In genomic region chr10:8331387-8331786, GRCh38 we compare ENCODE assay signal across 12 cellular contexts.
A peak's percentile ranks its signal among the peaks of the same experiment; 100 is the strongest.
DNase-seq lines count a peak whose midpoint lies in the region; ATAC-seq and TF ChIP-seq lines count a peak whose summit lies in the region.
"Had no signal": no experiment of that assay in that cellular context is flagged by ENCODE, and none has a peak within 500 bp of the region (broad histone marks: within the 10 kb centered on the region; RNA-seq: fewer than 3 reads in every experiment).

No MANE protein-coding gene starts in this region.

- H3K4me3 ChIP-seq in mononuclear cell (ENCODE audit: low read length) (peak overlapping the region; percentile 29), coronary artery (no peak overlapping the region)

- ATAC-seq in CD4-positive, alpha-beta T cell (ENCODE audit: poor library complexity), result no peak
- no peak for ATAC-seq in T-cell (replicated peaks in 1 of 4)
- ATAC-seq in activated T-cell treated with anti-CD3 and anti-CD28 coated beads, Interleukin-2, amount 50 U/mL, for 4 hours, result no peak
- no peak for ATAC-seq in GM18498 (IDR thresholded peaks at IDR 0.05; ENCODE audit: unreplicated experiment)

- DNase-seq in CD4-positive, alpha-beta T cell, result peak in 6 of 10 experiments; percentile 4 to 35 (median 13)
- DNase-seq in T-cell, result peak in 27 of 34 experiments; percentile 1 to 47 (median 14)
- peak; percentile 8 for DNase-seq in activated T-cell treated with anti-CD3 and anti-CD28 coated beads, Interleukin-2, amount 50 U/mL, for 4 hours
- DNase-seq in NCI-H82 treated with DMSO at 0.1 percent for 48 hours (lab: John Stamatoyannopoulos, UW; ENCODE audit: unreplicated experiment), result no peak
- DNase-seq in RWPE1 (ENCODE audit: low spot score), result no peak
- DNase-seq in coronary artery (ENCODE audit: low spot score), result no peak
- DNase-seq: kidney glomerular epithelial cell; NCI-H1436; stimulated activated naive B cell treated with anti-CD40 and anti-IgM and Interleukin-4, amounts not matched to agents 10 μg/mL and 1 μg/mL and 100 μg/mL, for 72 hours had no signal

- peaks cover 19% of the 10 kb centered on the region for H3K4me1 ChIP-seq in mononuclear cell (ENCODE audit: insufficient read depth, low read length)

- H3K4me3 Mint-ChIP-seq in CD4-positive, alpha-beta T cell, result peak overlapping the region; percentile 68
- peak overlapping the region; percentile 77 to 80 (median 79) for H3K4me3 Mint-ChIP-seq in T-cell
- H3K4me3 Mint-ChIP-seq in activated T-cell treated with anti-CD3 and anti-CD28 coated beads, Interleukin-2, amount 50 U/mL, for 4 hours, result peak overlapping the region; percentile 77

- H3K9me3 Mint-ChIP-seq in CD4-positive, alpha-beta T cell, result no peaks in the 10 kb centered on the region
- no peaks in the 10 kb centered on the region for H3K9me3 Mint-ChIP-seq in T-cell
- H3K9me3 Mint-ChIP-seq in activated T-cell treated with anti-CD3 and anti-CD28 coated beads, Interleukin-2, amount 50 U/mL, for 4 hours, result no peaks in the 10 kb centered on the region
- H3K9me3 Mint-ChIP-seq: stimulated activated naive B cell treated with anti-CD40 and anti-IgM and Interleukin-4, amounts not matched to agents 10 μg/mL and 1 μg/mL and 100 μg/mL, for 72 hours had no signal

- peak overlapping the region; percentile 84 for H3K27ac ChIP-seq in CD4-positive, alpha-beta T cell (ENCODE audit: low read depth, low read length)
- no peak overlapping the region for H3K27ac ChIP-seq in RWPE1
- H3K27ac ChIP-seq in coronary artery, result no peak overlapping the region
- H3K27ac ChIP-seq: epithelial cell of prostate had no signal

- intact Hi-C loops in CD4-positive, alpha-beta T cell (cut with DNase I, micrococcal nuclease), result loop anchor here (2.0 to 10.0 kb wide), 4 partner anchors 87 to 763 kb away; no protein-coding TSS in a partner anchor

- H3K4me1 Mint-ChIP-seq in CD4-positive, alpha-beta T cell (ENCODE audit: low read depth), result peaks cover 49% of the 10 kb centered on the region
- peaks cover 36 to 49% (median 42%) of the 10 kb centered on the region in 3 donors for H3K4me1 Mint-ChIP-seq in T-cell
- peaks cover 39% of the 10 kb centered on the region for H3K4me1 Mint-ChIP-seq in activated T-cell treated with anti-CD3 and anti-CD28 coated beads, Interleukin-2, amount 50 U/mL, for 4 hours (ENCODE audit: low read depth)

- no peaks in the 10 kb centered on the region for H3K36me3 Mint-ChIP-seq in CD4-positive, alpha-beta T cell (ENCODE audit: low read depth)
- no peaks in the 10 kb centered on the region for H3K36me3 Mint-ChIP-seq in T-cell
- H3K36me3 Mint-ChIP-seq in activated T-cell treated with anti-CD3 and anti-CD28 coated beads, Interleukin-2, amount 50 U/mL, for 4 hours (ENCODE audit: insufficient read depth), result no peaks in the 10 kb centered on the region
- H3K36me3 Mint-ChIP-seq: stimulated activated naive B cell treated with anti-CD40 and anti-IgM and Interleukin-4, amounts not matched to agents 10 μg/mL and 1 μg/mL and 100 μg/mL, for 72 hours had no signal

- CTCF ChIA-PET in CD4-positive, alpha-beta T cell (lab: Charles Lee), result interaction anchor here (1.3 to 1.7 kb wide), 2 partner anchors 85 to 274 kb away, joined by 3 to 10 read pairs; no protein-coding TSS in a partner anchor
- CTCF ChIA-PET in T-cell (lab: Charles Lee) (interaction anchor here (0.6 to 2.2 kb wide), 11 partner anchors 12 to 763 kb away, joined by 3 to 23 read pairs (median 3); no protein-coding TSS in a partner anchor), RWPE1 (lab: Yijun Ruan, JAX) (interaction anchor here (0.6 kb wide), 1 partner anchor 84 kb away, joined by 3 read pairs; no protein-coding TSS in a partner anchor)

- H3K9me3 ChIP-seq in CD4-positive, alpha-beta T cell (ENCODE audit: control insufficient read depth, low read length), result no peaks in the 10 kb centered on the region
- no peaks in the 10 kb centered on the region for H3K9me3 ChIP-seq in mononuclear cell (ENCODE audit: low read depth, low read length)

- H3K27me3 ChIP-seq in CD4-positive, alpha-beta T cell (ENCODE audit: control insufficient read depth, insufficient read depth, low read length), result no peaks in the 10 kb centered on the region
- peaks cover 12% of the 10 kb centered on the region for H3K27me3 ChIP-seq in mononuclear cell (ENCODE audit: insufficient read depth, low read length)

- H3K27me3 Mint-ChIP-seq in CD4-positive, alpha-beta T cell, result no peaks in the 10 kb centered on the region
- no peaks in the 10 kb centered on the region for H3K27me3 Mint-ChIP-seq in T-cell
- no peaks in the 10 kb centered on the region for H3K27me3 Mint-ChIP-seq in activated T-cell treated with anti-CD3 and anti-CD28 coated beads, Interleukin-2, amount 50 U/mL, for 4 hours (ENCODE audit: low read depth)

- POLR2A ChIA-PET in CD4-positive, alpha-beta T cell (lab: Charles Lee), result interaction anchor here (0.8 to 4.2 kb wide), 20 partner anchors 29 to 765 kb away, joined by 3 to 64 read pairs (median 6); partner anchors contain the start of gene GATA3
- POLR2A ChIA-PET in T-cell (lab: Charles Lee) (interaction anchor here (0.6 to 2.9 kb wide), 15 partner anchors 21 to 277 kb away, joined by 3 to 48 read pairs (median 6); partner anchors contain the start of gene GATA3 (in 1 of the 2)), RWPE1 (lab: Yijun Ruan, JAX; ENCODE audit: low non-redundant PET) (no interaction called here)

- no peak for TF ChIP-seq CTCF in CD4-positive, alpha-beta T cell (IDR thresholded peaks at IDR 0.05)
- TF ChIP-seq CTCF in RWPE1 (conservative IDR thresholded peaks at IDR 0.05; ENCODE audit: low read depth), result no peak
- TF ChIP-seq CTCF in coronary artery (IDR thresholded peaks at IDR 0.05), result no peak

- H3K27ac Mint-ChIP-seq in CD4-positive, alpha-beta T cell, result peak overlapping the region; percentile 86
- peak overlapping the region; percentile 87 to 96 for H3K27ac Mint-ChIP-seq in T-cell
- H3K27ac Mint-ChIP-seq: stimulated activated naive B cell treated with anti-CD40 and anti-IgM and Interleukin-4, amounts not matched to agents 10 μg/mL and 1 μg/mL and 100 μg/mL, for 72 hours had no signal

Comparison
In these comparisons a context has a peak if more than half of its experiments do, and no peak if none do; other contexts are left out.
1. DNase-seq: peak in CD4-positive, alpha-beta T cell (6 of 10), T-cell (27 of 34) and activated T-cell treated with anti-CD3 and anti-CD28 coated beads, Interleukin-2, amount 50 U/mL, for 4 hours (single experiment); none in NCI-H82 treated with DMSO at 0.1 percent for 48 hours (single experiment), RWPE1 (single experiment) and coronary artery (single experiment).
2. Peak in every context shown above with its lines, with median percentiles within 50 percentile points of each other: H3K4me3 Mint-ChIP-seq.